ENCODE assay signal across 10 cellular contexts in genomic region chr12:7638064-7638763, GRCh38. TPM values are rescaled to one million over a fixed set of nuclear protein-coding genes. Genes with fewer than 3 reads are reported as not detected.
DNase-seq lines count a peak whose midpoint lies in the region; ATAC-seq and TF ChIP-seq lines count a peak whose summit lies in the region.
"Had no signal": no experiment of that assay in that cellular context is flagged by ENCODE, and none has a peak within 500 bp of the region (broad histone marks: within the 10 kb centered on the region; RNA-seq: fewer than 3 reads in every experiment).

No MANE protein-coding gene starts in this region.

- ATAC-seq in WTC11 (peak; percentile 91), upper lobe of right lung (peak; percentile 4), GM19328 (IDR thresholded peaks at IDR 0.05; ENCODE audit: unreplicated experiment) (no peak)

- TF ChIP-seq CTCF in WTC11 (IDR thresholded peaks at IDR 0.05) (no peak), upper lobe of right lung (IDR thresholded peaks at IDR 0.05) (no peak), ovary (IDR thresholded peaks at IDR 0.05) (no peak)

- H3K27me3 Mint-ChIP-seq in activated naive CD4-positive, alpha-beta T cell treated with anti-CD3 and anti-CD28 coated beads, Interleukin-2, amount 50 U/mL, for 24 hours, result peaks cover 2% of the 10 kb centered on the region
- no peaks in the 10 kb centered on the region for H3K27me3 Mint-ChIP-seq in WTC11 (ENCODE audit: low read depth)

- H3K4me3 ChIP-seq in upper lobe of right lung, result no peak overlapping the region
- H3K4me3 ChIP-seq in ovary, result no peak overlapping the region
- H3K4me3 ChIP-seq: SJSA1 had no signal

- H3K4me1 Mint-ChIP-seq in activated naive CD4-positive, alpha-beta T cell treated with anti-CD3 and anti-CD28 coated beads, Interleukin-2, amount 50 U/mL, for 24 hours, result peaks cover 38% of the 10 kb centered on the region
- H3K4me1 Mint-ChIP-seq in WTC11, result peaks cover 44% of the 10 kb centered on the region

- no peak for DNase-seq in activated naive CD4-positive, alpha-beta T cell treated with Interleukin-2 at 50 U/mL for 16 hours
- DNase-seq in WTC11 (ENCODE audit: low spot score) (peak; percentile 50), iPS-NIHi7 (ENCODE audit: extremely low spot score) (peak; percentile 37), upper lobe of right lung (no peak), Ammon's horn (ENCODE audit: low spot score) (no peak), ovary (no peak)

- H3K27me3 ChIP-seq in upper lobe of right lung (peaks cover 6% of the 10 kb centered on the region), ovary (no peaks in the 10 kb centered on the region)
- H3K27me3 ChIP-seq: SJSA1 had no signal

- WGBS in ovary, 3 donors, result 18 to 29% (median 28%) methylated on average over 11 of the region's 11 CpGs

- no peak overlapping the region for H3K27ac Mint-ChIP-seq in activated naive CD4-positive, alpha-beta T cell treated with anti-CD3 and anti-CD28 coated beads, Interleukin-2, amount 50 U/mL, for 24 hours
- H3K27ac Mint-ChIP-seq in WTC11, result peak overlapping the region; percentile 78

- no peaks in the 10 kb centered on the region for H3K9me3 Mint-ChIP-seq in activated naive CD4-positive, alpha-beta T cell treated with anti-CD3 and anti-CD28 coated beads, Interleukin-2, amount 50 U/mL, for 24 hours
- no peaks in the 10 kb centered on the region for H3K9me3 Mint-ChIP-seq in WTC11

- no peaks in the 10 kb centered on the region for H3K4me1 ChIP-seq in upper lobe of right lung
- H3K4me1 ChIP-seq in ovary (ENCODE audit: insufficient read depth), result no peaks in the 10 kb centered on the region
- H3K4me1 ChIP-seq: SJSA1 had no signal

- TF ChIP-seq EP300 in ovary (IDR thresholded peaks at IDR 0.05), result no peak

- H3K9me3 ChIP-seq in upper lobe of right lung (no peaks in the 10 kb centered on the region), ovary (no peaks in the 10 kb centered on the region)
- H3K9me3 ChIP-seq: SJSA1 had no signal

- H3K27ac ChIP-seq in upper lobe of right lung (no peak overlapping the region), ovary (no peak overlapping the region)
- H3K27ac ChIP-seq: epithelial cell of prostate, SJSA1 had no signal

- no peak for TF ChIP-seq POLR2A in ovary (IDR thresholded peaks at IDR 0.05)

- CTCF ChIA-PET in WTC11 (lab: Charles Lee), result interaction anchor here (0.7 to 1.4 kb wide), 7 partner anchors 17 to 475 kb away, joined by 3 to 5 read pairs (median 4); no protein-coding TSS in a partner anchor

- peaks cover 4% of the 10 kb centered on the region for H3K36me3 Mint-ChIP-seq in activated naive CD4-positive, alpha-beta T cell treated with anti-CD3 and anti-CD28 coated beads, Interleukin-2, amount 50 U/mL, for 24 hours
- no peaks in the 10 kb centered on the region for H3K36me3 Mint-ChIP-seq in WTC11

- intact Hi-C loops in upper lobe of right lung (cut with DNase I) (loop anchor here (5.0 kb wide), 1 partner anchor 416 kb away; no protein-coding TSS in a partner anchor), ovary (cut with DNase I) (loop anchor here in 3 of 4 donors (5.0 to 10.0 kb wide), 2 partner anchors 413 to 416 kb away; no protein-coding TSS in a partner anchor)

- H3K4me3 Mint-ChIP-seq in activated naive CD4-positive, alpha-beta T cell treated with anti-CD3 and anti-CD28 coated beads, Interleukin-2, amount 50 U/mL, for 24 hours, result peak overlapping the region; percentile 70
- peak overlapping the region; percentile 80 for H3K4me3 Mint-ChIP-seq in WTC11

- POLR2A ChIA-PET in WTC11 (lab: Charles Lee), result interaction anchor here (1.4 kb wide), 1 partner anchor 19 kb away, joined by 3 read pairs; no protein-coding TSS in a partner anchor

- no peaks in the 10 kb centered on the region for H3K36me3 ChIP-seq in upper lobe of right lung
- no peaks in the 10 kb centered on the region for H3K36me3 ChIP-seq in ovary
- H3K36me3 ChIP-seq: SJSA1 had no signal

TF ChIP-seq in WTC11, 78 proteins besides CTCF, POLR2A, EP300 and RAD21:
- TF ChIP-seq SP1 (CRISPR knock-in tag; conservative IDR thresholded peaks at IDR 0.05), result 0 out of 2 replicates have a peak, but pooled peaks have one; percentile 22
- no peak for TF ChIP-seq NR1H2 (CRISPR knock-in tag; IDR thresholded peaks at IDR 0.05)
TF ChIP-seq in WTC11: peak in this region for 1.

RNA-seq across cellular contexts. Expression of gene APOBEC1, which starts 27.5 kb away (rescaled TPM):
- not detected in 3 replicates for total RNA-seq in WTC11 (2021)
- not detected for total RNA-seq in upper lobe of right lung
- total RNA-seq in ovary, result not detected
- polyA plus RNA-seq in ovary, result not detected
- total RNA-seq: SJSA1 had no signal

RNA-seq across cellular contexts. Expression of gene GDF3, which starts 57.4 kb away (rescaled TPM):
- 34.4 to 42.0 TPM (median 38.2 TPM) in 3 replicates for total RNA-seq in WTC11 (2021)
- total RNA-seq in upper lobe of right lung, result 0.32 TPM
- total RNA-seq in ovary, result under 1 TPM in 4 of 7 donors, not detected in 3; 0.23 to 0.35 (median 0.24) TPM
- 1 to 10 TPM in 1 of 2 donors, under 1 TPM in 1; 0.75 to 1.0 TPM for polyA plus RNA-seq in ovary
- total RNA-seq: SJSA1 had no signal

Comparison
In these comparisons a context has a peak if more than half of its experiments do, and no peak if none do; other contexts are left out.
1. DNase-seq: peak in WTC11 (single experiment) and iPS-NIHi7 (single experiment); none in activated naive CD4-positive, alpha-beta T cell treated with Interleukin-2 at 50 U/mL for 16 hours (single experiment), upper lobe of right lung (single experiment), Ammon's horn (single experiment) and ovary (0 of 5).
2. RNA of gene GDF3, which starts 57.4 kb away (total RNA-seq): 34.4 to 42.0 TPM in WTC11; 0.32 TPM in upper lobe of right lung (single experiment) and 0.23 to 0.35 TPM in ovary; every median in the first group is over 10 times any median in the second.